ENCODE assay signal across 8 cellular contexts in genomic region chr6:16669227-16669626, GRCh38.
A peak's percentile ranks its signal among the peaks of the same experiment; 100 is the strongest.
DNase-seq lines count a peak whose midpoint lies in the region; ATAC-seq and TF ChIP-seq lines count a peak whose summit lies in the region.

No MANE protein-coding gene starts in this region.

- H3K36me3 ChIP-seq in effector memory CD4-positive, alpha-beta T cell (ENCODE audit: control insufficient read depth, insufficient read depth, low read length) = no peaks in the 10 kb centered on the region
- no peaks in the 10 kb centered on the region for H3K36me3 ChIP-seq in vagina

- peak; percentile 15 for DNase-seq in HPDE6-E6E7 (ENCODE audit: extremely low spot score)
- peak; percentile 48 to 50 for DNase-seq in activated CD4-positive, alpha-beta T cell treated with anti-CD3 and anti-CD28 coated beads for 24 hours (ENCODE audit: low read depth in 2 of 2)
- peak; percentile 35 to 60 (median 45) for DNase-seq in effector memory CD4-positive, alpha-beta T cell
- peak; percentile 40 to 55 for DNase-seq in stimulated activated CD8-positive, alpha-beta memory T cell treated with anti-CD3 and anti-CD28 coated beads, Interleukin-2, amount 100 ng/mL, for 48 hours (ENCODE audit: low read depth in 2 of 2)
- DNase-seq in vagina (ENCODE audit: extremely low spot score in 2 of 2) = no peak
- no peak for DNase-seq in D341Med (ENCODE audit: low spot score)

- no peaks in the 10 kb centered on the region for H3K9me3 ChIP-seq in effector memory CD4-positive, alpha-beta T cell (ENCODE audit: control insufficient read depth, low read length)
- H3K9me3 ChIP-seq in vagina = no peaks in the 10 kb centered on the region

- no peak for TF ChIP-seq POLR2A in vagina (IDR thresholded peaks at IDR 0.05)

- no peak for TF ChIP-seq CTCF in vagina (IDR thresholded peaks at IDR 0.05)

- H3K4me1 ChIP-seq in effector memory CD4-positive, alpha-beta T cell (ENCODE audit: control insufficient read depth, insufficient read depth, low read length, poor library complexity, severe bottlenecking) = peaks cover 20% of the 10 kb centered on the region
- peaks cover 63% of the 10 kb centered on the region for H3K4me1 ChIP-seq in vagina

- ATAC-seq in GM21390 (IDR thresholded peaks at IDR 0.05; ENCODE audit: unreplicated experiment) (no peak), HG02884 (IDR thresholded peaks at IDR 0.05; ENCODE audit: unreplicated experiment) (no peak)

- intact Hi-C loops in vagina (cut with DNase I) = no loop called here

- no peaks in the 10 kb centered on the region for H3K27me3 ChIP-seq in effector memory CD4-positive, alpha-beta T cell (replicated peaks; ENCODE audit: control insufficient read depth, insufficient read depth, low read length, poor library complexity, severe bottlenecking)
- H3K27me3 ChIP-seq in vagina = no peaks in the 10 kb centered on the region

- H3K4me3 ChIP-seq in effector memory CD4-positive, alpha-beta T cell (ENCODE audit: insufficient read depth, low read depth, low read length, poor library complexity, severe bottlenecking) = no peak overlapping the region
- no peak overlapping the region for H3K4me3 ChIP-seq in vagina

- H3K27ac ChIP-seq in effector memory CD4-positive, alpha-beta T cell (ENCODE audit: insufficient read depth, low read length, poor library complexity, severe bottlenecking) = peak overlapping the region; percentile 15
- no peak overlapping the region for H3K27ac ChIP-seq in vagina

Comparison
In these comparisons a context has a peak if more than half of its experiments do, and no peak if none do; other contexts are left out.
1. DNase-seq: peak in HPDE6-E6E7 (single experiment), activated CD4-positive, alpha-beta T cell treated with anti-CD3 and anti-CD28 coated beads for 24 hours (2 of 2), effector memory CD4-positive, alpha-beta T cell (3 of 3) and stimulated activated CD8-positive, alpha-beta memory T cell treated with anti-CD3 and anti-CD28 coated beads, Interleukin-2, amount 100 ng/mL, for 48 hours (2 of 2); none in vagina (0 of 2) and D341Med (single experiment).